Comparison of ENCODE assay signal across 14 cellular contexts in genomic region chr1:224641030-224641429, GRCh38. TPM values are rescaled to one million over a fixed set of nuclear protein-coding genes. Genes with fewer than 3 reads are reported as not detected.
DNase-seq lines count a peak whose midpoint lies in the region; ATAC-seq, FAIRE-seq and TF ChIP-seq lines count a peak whose summit lies in the region.
"Had no signal": no experiment of that assay in that cellular context is flagged by ENCODE, and none has a peak within 500 bp of the region (broad histone marks: within the 10 kb centered on the region; RNA-seq: fewer than 3 reads in every experiment).

No MANE protein-coding gene starts in this region.

- H3K4me3 ChIP-seq in astrocyte of the cerebellum (ENCODE audit: low read depth, low read length) (no peak overlapping the region), transverse colon (no peak overlapping the region)
- H3K4me3 ChIP-seq: dorsolateral prefrontal cortex, heart left ventricle, MG63, sigmoid colon had no signal

- no peaks in the 10 kb centered on the region for H3K4me1 ChIP-seq in transverse colon
- H3K4me1 ChIP-seq: BE2C, sigmoid colon had no signal

- intact Hi-C loops in cardiac septum (cut with DNase I) (loop anchor here (5.0 kb wide), 1 partner anchor 211 kb away; no protein-coding TSS in a partner anchor), Right ventricle myocardium inferior (cut with DNase I) (loop anchor here (5.0 kb wide), 1 partner anchor 211 kb away; no protein-coding TSS in a partner anchor), transverse colon (cut with DNase I; ENCODE audit: low total_unique reads) (loop anchor here (5.0 kb wide), 1 partner anchor 281 kb away; no protein-coding TSS in a partner anchor)

- FAIRE-seq in GM12891 (lab: Jason Lieb, UNC), result no peak

- no peaks in the 10 kb centered on the region for H3K36me3 ChIP-seq in transverse colon
- H3K36me3 ChIP-seq: BE2C, heart left ventricle, MG63, sigmoid colon had no signal

- 49 to 67% methylated on average over 2 to 7 of the region's 7 CpGs for WGBS in transverse colon (ENCODE audit: low coverage in 1 of 2), 2 donors

- no peak overlapping the region for H3K27ac ChIP-seq in transverse colon
- H3K27ac ChIP-seq: dorsolateral prefrontal cortex, heart left ventricle, sigmoid colon had no signal

- no peak for TF ChIP-seq POLR2A in transverse colon (IDR thresholded peaks at IDR 0.05)
- TF ChIP-seq POLR2A in GM12891 (IDR thresholded peaks at IDR 0.05; ENCODE audit: low read depth, low read length), result no peak

- H3K9me3 ChIP-seq in transverse colon, result no peaks in the 10 kb centered on the region
- H3K9me3 ChIP-seq: BE2C, heart left ventricle, MG63, sigmoid colon had no signal

- peak; percentile 19 for DNase-seq in cardiac septum (ENCODE audit: low spot score)
- DNase-seq in Right ventricle myocardium inferior (ENCODE audit: missing footprints), result no peak
- DNase-seq in NCI-H146 (lab: John Stamatoyannopoulos, UW), result peak; percentile 79
- DNase-seq in astrocyte of the cerebellum (ENCODE audit: low read depth), result no peak
- peak; percentile 28 for DNase-seq in transverse colon
- no peak for DNase-seq in ureter (ENCODE audit: low spot score)
- no peak for DNase-seq in GM12891 (ENCODE audit: insufficient read length, low spot score)
- DNase-seq: activated gamma-delta T cell treated with Interleukin-2 at 50 U/mL for 16 hours, BE2C, dorsolateral prefrontal cortex, heart left ventricle, MG63, sigmoid colon had no signal

- no peaks in the 10 kb centered on the region for H3K27me3 ChIP-seq in transverse colon
- H3K27me3 ChIP-seq: BE2C, dorsolateral prefrontal cortex, MG63, sigmoid colon had no signal

- TF ChIP-seq EP300 in transverse colon (IDR thresholded peaks at IDR 0.05; ENCODE audit: low read depth), result no peak

- in situ Hi-C loops in astrocyte of the cerebellum (cut with HindIII; ENCODE audit: low sequenced_read_pairs), result no loop called here
- in situ Hi-C loops in transverse colon (cut with MboI; ENCODE audit: low pct_ligation_motif_present in 1 of 4, low pct_unique_long_range_greater_than_20kb in 1 of 4, low sequenced_read_pairs in 3 of 4), result loop anchor here (5.0 to 25.0 kb wide), 3 partner anchors 126 to 221 kb away; no protein-coding TSS in a partner anchor

- ATAC-seq in Right ventricle myocardium inferior, result no peak
- no peak for ATAC-seq in GM21381 (IDR thresholded peaks at IDR 0.05; ENCODE audit: unreplicated experiment)
- ATAC-seq: heart left ventricle had no signal

- TF ChIP-seq CTCF in astrocyte of the cerebellum (IDR thresholded peaks at IDR 0.05; ENCODE audit: low read depth, low read length, missing control alignments) (peak; percentile 7), transverse colon (IDR thresholded peaks at IDR 0.05) (peak in 2 of 5 experiments; percentile 13 to 17)

TF ChIP-seq in GM12891, 5 proteins besides CTCF, POLR2A, EP300 and RAD21:
- TF ChIP-seq TAF1 (IDR thresholded peaks at IDR 0.05; ENCODE audit: low read depth, low read length), result no peak

RNA-seq across cellular contexts. Expression of gene CNIH3, which starts 24.9 kb away (rescaled TPM):
- total RNA-seq in cardiac septum, result 1.4 TPM
- total RNA-seq in Right ventricle myocardium inferior, result 1.2 TPM
- total RNA-seq in transverse colon, result 1 to 10 TPM in 1 of 4 donors, under 1 TPM in 1, not detected in 2; 0.68 to 1.1 TPM
- 5.3 TPM for total RNA-seq in ureter
- polyA plus RNA-seq in GM12891 (2012; ENCODE audit: low read depth, missing spikeins), result 2.2 TPM

Comparison
In these comparisons a context has a peak if more than half of its experiments do, and no peak if none do; other contexts are left out.
1. DNase-seq: peak in cardiac septum (single experiment), NCI-H146 (single experiment) and transverse colon (single experiment); none in Right ventricle myocardium inferior (single experiment), astrocyte of the cerebellum (single experiment), ureter (single experiment) and GM12891 (single experiment).